In the genomic region with DNA sequence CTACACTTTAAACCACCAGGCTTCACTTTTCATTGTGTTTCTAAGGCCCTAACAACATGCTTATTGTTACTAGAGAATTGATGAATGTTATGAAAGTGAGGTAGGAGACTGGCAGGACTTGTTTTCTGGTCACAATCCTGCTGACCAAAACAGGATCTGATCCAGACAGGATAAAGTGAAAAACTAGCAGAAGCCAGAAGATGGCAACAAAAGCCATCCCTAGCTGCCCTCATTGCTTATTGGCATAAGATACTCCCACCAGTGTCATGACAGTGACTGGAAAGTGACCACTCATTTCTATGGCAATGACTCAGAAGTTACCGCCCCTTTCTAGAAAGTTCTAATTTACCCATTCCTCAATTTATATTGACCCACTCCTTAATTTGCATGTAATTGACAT, we compare ENCODE assay signal across 21 cellular contexts. TPM values are rescaled to one million over a fixed set of nuclear protein-coding genes. Genes with fewer than 3 reads are reported as not detected.
A peak's percentile ranks its signal among the peaks of the same experiment; 100 is the strongest.
DNase-seq lines count a peak whose midpoint lies in the region; ATAC-seq, FAIRE-seq and TF ChIP-seq lines count a peak whose summit lies in the region.
"Had no signal": no experiment of that assay in that cellular context is flagged by ENCODE, and none has a peak within 500 bp of the region (broad histone marks: within the 10 kb centered on the region; RNA-seq: fewer than 3 reads in every experiment).

No MANE protein-coding gene starts in this region.

- peaks cover 14% of the 10 kb centered on the region for H3K4me1 Mint-ChIP-seq in MCF 10A (ENCODE audit: insufficient read depth, unreplicated experiment)
- H3K4me1 Mint-ChIP-seq in stimulated activated effector memory CD8-positive, alpha-beta T cell treated with anti-CD3 and anti-CD28 coated beads, Interleukin-12 subunit alpha, Interleukin-12 subunit beta, amount 100 ng/mL, for 72 hours: no peaks in the 10 kb centered on the region

- POLR2A ChIA-PET in MCF 10A (lab: Yijun Ruan, JAX): no interaction called here

- H3K9me3 Mint-ChIP-seq in MCF 10A (ENCODE audit: unreplicated experiment): no peaks in the 10 kb centered on the region
- no peaks in the 10 kb centered on the region for H3K9me3 Mint-ChIP-seq in stimulated activated effector memory CD8-positive, alpha-beta T cell treated with anti-CD3 and anti-CD28 coated beads, Interleukin-12 subunit alpha, Interleukin-12 subunit beta, amount 100 ng/mL, for 72 hours

- no peak overlapping the region for H3K9ac ChIP-seq in mammary epithelial cell (ENCODE audit: insufficient read depth, low read length)
- H3K9ac ChIP-seq: SK-N-SH had no signal

- H3K27me3 Mint-ChIP-seq in MCF 10A (ENCODE audit: insufficient read depth, unreplicated experiment): no peaks in the 10 kb centered on the region

- in situ Hi-C loops in mammary epithelial cell (cut with MboI; ENCODE audit: low sequenced_read_pairs in 2 of 2): loop anchor here in 1 of 2 donors (10.0 kb wide), 1 partner anchor 132 kb away; no protein-coding TSS in a partner anchor

- H3K4me2 ChIP-seq in mammary epithelial cell (ENCODE audit: insufficient read depth, low read depth, low read length): no peak overlapping the region
- H3K4me2 ChIP-seq: PC-9, SK-N-SH had no signal

- H3K79me2 ChIP-seq in mammary epithelial cell (ENCODE audit: insufficient read depth, low read length): no peaks in the 10 kb centered on the region

- BruUV-seq in mammary epithelial cell (replicated peaks; lab: Mats Ljungman, UMichigan) (no TSS peak), MCF 10A (replicated peaks; lab: Mats Ljungman, UMichigan) (no TSS peak)

- dilution Hi-C loops in mammary epithelial cell (cut with HindIII; ENCODE audit: low sequenced_read_pairs): no loop called here

- H3K27ac Mint-ChIP-seq in MCF 10A (ENCODE audit: low read depth, unreplicated experiment): no peak overlapping the region
- H3K27ac Mint-ChIP-seq in stimulated activated effector memory CD8-positive, alpha-beta T cell treated with anti-CD3 and anti-CD28 coated beads, Interleukin-12 subunit alpha, Interleukin-12 subunit beta, amount 100 ng/mL, for 72 hours: no peak overlapping the region
- H3K27ac Mint-ChIP-seq: CD14-positive monocyte had no signal

- H3K27ac ChIP-seq in mammary epithelial cell (ENCODE audit: insufficient read depth, low read depth, low read length): no peak overlapping the region
- H3K27ac ChIP-seq in VCaP: no peak overlapping the region
- H3K27ac ChIP-seq: PC-9 had no signal

- H2AFZ ChIP-seq in mammary epithelial cell (ENCODE audit: low read depth, low read length): peak overlapping the region; percentile 8
- H2AFZ ChIP-seq: PC-9 had no signal

- no peaks in the 10 kb centered on the region for H3K27me3 ChIP-seq in mammary epithelial cell (ENCODE audit: insufficient read depth, low read length)

- H3K4me1 ChIP-seq in mammary epithelial cell (ENCODE audit: insufficient read depth, low read length): peaks cover 19% of the 10 kb centered on the region

- no peak overlapping the region for H3K4me3 ChIP-seq in mammary epithelial cell (replicated peaks in 1 of 3; ENCODE audit: insufficient read depth in 1 of 3, low read depth in 2 of 3, low read length in 3 of 3)
- H3K4me3 ChIP-seq: PC-9 had no signal

- H3K36me3 Mint-ChIP-seq in MCF 10A (ENCODE audit: insufficient read depth, unreplicated experiment): no peaks in the 10 kb centered on the region
- no peaks in the 10 kb centered on the region for H3K36me3 Mint-ChIP-seq in stimulated activated effector memory CD8-positive, alpha-beta T cell treated with anti-CD3 and anti-CD28 coated beads, Interleukin-12 subunit alpha, Interleukin-12 subunit beta, amount 100 ng/mL, for 72 hours
- H3K36me3 Mint-ChIP-seq: CD14-positive monocyte had no signal

- CTCF ChIA-PET in mammary epithelial cell (lab: Charles Lee; ENCODE audit: low non-redundant PET) (interaction anchor here (0.7 kb wide), 1 partner anchor 45 kb away, joined by 3 read pairs; no protein-coding TSS in a partner anchor), MCF 10A (lab: Yijun Ruan, JAX) (interaction anchor here (0.6 to 1.6 kb wide), 3 partner anchors 17 to 136 kb away, joined by 3 to 11 read pairs (median 6); no protein-coding TSS in a partner anchor)

- WGBS in mammary epithelial cell (ENCODE audit: low coverage, missing lambda C conversion rate): 93% methylated on average over 1 of the region's 1 CpG

- peak; percentile 59 for ATAC-seq in left lobe of liver
- ATAC-seq in stimulated activated effector memory CD8-positive, alpha-beta T cell treated with anti-CD3 and anti-CD28 coated beads, Interleukin-12 subunit alpha, Interleukin-12 subunit beta, amount 100 ng/mL, for 72 hours: peak; percentile 34
- ATAC-seq: Right ventricle myocardium inferior had no signal

- H3K9me3 ChIP-seq in mammary epithelial cell (replicated peaks; ENCODE audit: insufficient read depth, low read length): no peaks in the 10 kb centered on the region
- H3K9me3 ChIP-seq: SK-N-SH had no signal

- no peak for FAIRE-seq in RCC 7860 (lab: Jason Lieb, UNC)
- FAIRE-seq: A204.1, H54 had no signal

- no peaks in the 10 kb centered on the region for H3K36me3 ChIP-seq in mammary epithelial cell (ENCODE audit: insufficient read depth, low read length)

- peak; percentile 45 for DNase-seq in mammary epithelial cell
- DNase-seq in MCF 10A (ENCODE audit: unreplicated experiment): no peak
- DNase-seq in left lobe of liver (ENCODE audit: low spot score): no peak
- no peak for DNase-seq in stimulated activated effector memory CD8-positive, alpha-beta T cell treated with anti-CD3 and anti-CD28 coated beads, Interleukin-12 subunit alpha, Interleukin-12 subunit beta, amount 100 ng/mL, for 72 hours (ENCODE audit: low spot score in 2 of 2)
- no peak for DNase-seq in activated effector memory CD4-positive, alpha-beta T cell treated with anti-CD3 and anti-CD28 coated beads, Interleukin-2, amount 50 U/mL, for 16 hours
- no peak for DNase-seq in stimulated activated naive CD4-positive, alpha-beta T cell (lab: John Stamatoyannopoulos, UW)
- no peak for DNase-seq in RCC 7860 (ENCODE audit: low spot score)
- DNase-seq: DMS79 treated with DMSO at 0.1 percent for 48 hours, GF-D8, IMR-90, MV-4-11, NCI-H1417 treated with DMSO at 0.1 percent for 48 hours, NCI-H2029 treated with DMSO at 0.1 percent for 48 hours, NCI-H524, PC-9, SK-N-SH had no signal

- no peaks in the 10 kb centered on the region for H4K20me1 ChIP-seq in mammary epithelial cell (ENCODE audit: insufficient read depth, low read length)

- H3K4me3 Mint-ChIP-seq in MCF 10A (ENCODE audit: unreplicated experiment): no peak overlapping the region
- H3K4me3 Mint-ChIP-seq in stimulated activated effector memory CD8-positive, alpha-beta T cell treated with anti-CD3 and anti-CD28 coated beads, Interleukin-12 subunit alpha, Interleukin-12 subunit beta, amount 100 ng/mL, for 72 hours: no peak overlapping the region
- H3K4me3 Mint-ChIP-seq: CD14-positive monocyte had no signal

- peak in 1 of 2 donors; percentile 14 for TF ChIP-seq CTCF in mammary epithelial cell (conservative IDR thresholded peaks at IDR 0.05 in 1 of 2, IDR thresholded peaks at IDR 0.05 in 1 of 2; ENCODE audit: extremely low read depth in 1 of 2, insufficient read depth in 1 of 2, low read depth in 1 of 2, low read length in 2 of 2)
- no peak for TF ChIP-seq CTCF in MCF 10A (IDR thresholded peaks at IDR 0.05; ENCODE audit: unreplicated experiment)
- TF ChIP-seq CTCF in VCaP (conservative IDR thresholded peaks at IDR 0.05): peak; percentile 44

- intact Hi-C loops in mammary epithelial cell (cut with micrococcal nuclease) (no loop called here), MCF 10A (cut with micrococcal nuclease) (no loop called here)

RNA-seq across cellular contexts. Expression of gene FGG, which starts 29.9 kb away (rescaled TPM):
- total RNA-seq in mammary epithelial cell (under 1 TPM in 1 of 2 donors, not detected in 1; 0.66 TPM), MCF 10A (2022) (3.2 and 4.9 TPM in 2 replicates), left lobe of liver (7,950 TPM)
- polyA plus RNA-seq in mammary epithelial cell: 0.08 TPM
- not detected for polyA minus RNA-seq in mammary epithelial cell
- total RNA-seq: IMR-90, PC-9, Right ventricle myocardium inferior had no signal
- polyA plus RNA-seq: CD14-positive monocyte, IMR-90, SK-N-SH had no signal

RNA-seq across cellular contexts. Expression of gene FGA, which starts 51.8 kb away (rescaled TPM):
- total RNA-seq in mammary epithelial cell (not detected), MCF 10A (2022) (not detected in 2 replicates), left lobe of liver (15,070 TPM)
- polyA plus RNA-seq in mammary epithelial cell: not detected
- polyA minus RNA-seq in mammary epithelial cell: not detected
- total RNA-seq: IMR-90, PC-9, Right ventricle myocardium inferior had no signal
- polyA plus RNA-seq: CD14-positive monocyte, IMR-90, SK-N-SH had no signal

Comparison
In these comparisons a context has a peak if more than half of its experiments do, and no peak if none do; other contexts are left out.
1. RNA of gene FGG, which starts 29.9 kb away (total RNA-seq): 7,950 TPM in left lobe of liver (single experiment); 3.2 to 4.9 TPM in MCF 10A and 0.66 TPM in mammary epithelial cell; every median in the first group is over 1,000 times any median in the second.
2. RNA of gene FGA, which starts 51.8 kb away (total RNA-seq): 15,070 TPM in left lobe of liver (single experiment); not detected in mammary epithelial cell and not detected in MCF 10A; every median in the first group is over 1,000 times any median in the second.